ENCODE assay signal across 1 cellular context in genomic region chr19:17475541-17476115, GRCh38.
TF ChIP-seq lines count a peak whose summit lies in the region.

No MANE protein-coding gene starts in this region.

TF ChIP-seq in HepG2, 621 proteins besides CTCF, POLR2A, EP300 and RAD21 (continued from another document and continues in another):
- TF ChIP-seq, protein P1, sequence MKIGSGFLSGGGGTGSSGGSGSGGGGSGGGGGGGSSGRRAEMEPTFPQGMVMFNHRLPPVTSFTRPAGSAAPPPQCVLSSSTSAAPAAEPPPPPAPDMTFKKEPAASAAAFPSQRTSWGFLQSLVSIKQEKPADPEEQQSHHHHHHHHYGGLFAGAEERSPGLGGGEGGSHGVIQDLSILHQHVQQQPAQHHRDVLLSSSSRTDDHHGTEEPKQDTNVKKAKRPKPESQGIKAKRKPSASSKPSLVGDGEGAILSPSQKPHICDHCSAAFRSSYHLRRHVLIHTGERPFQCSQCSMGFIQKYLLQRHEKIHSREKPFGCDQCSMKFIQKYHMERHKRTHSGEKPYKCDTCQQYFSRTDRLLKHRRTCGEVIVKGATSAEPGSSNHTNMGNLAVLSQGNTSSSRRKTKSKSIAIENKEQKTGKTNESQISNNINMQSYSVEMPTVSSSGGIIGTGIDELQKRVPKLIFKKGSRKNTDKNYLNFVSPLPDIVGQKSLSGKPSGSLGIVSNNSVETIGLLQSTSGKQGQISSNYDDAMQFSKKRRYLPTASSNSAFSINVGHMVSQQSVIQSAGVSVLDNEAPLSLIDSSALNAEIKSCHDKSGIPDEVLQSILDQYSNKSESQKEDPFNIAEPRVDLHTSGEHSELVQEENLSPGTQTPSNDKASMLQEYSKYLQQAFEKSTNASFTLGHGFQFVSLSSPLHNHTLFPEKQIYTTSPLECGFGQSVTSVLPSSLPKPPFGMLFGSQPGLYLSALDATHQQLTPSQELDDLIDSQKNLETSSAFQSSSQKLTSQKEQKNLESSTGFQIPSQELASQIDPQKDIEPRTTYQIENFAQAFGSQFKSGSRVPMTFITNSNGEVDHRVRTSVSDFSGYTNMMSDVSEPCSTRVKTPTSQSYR (CRISPR knock-in tag; IDR thresholded peaks at IDR 0.05; ENCODE audit: borderline replicate concordance): peak; percentile 52; the same call in 1 of the 2 replicates
- TF ChIP-seq ZNF431 (CRISPR knock-in tag; IDR thresholded peaks at IDR 0.05; ENCODE audit: borderline replicate concordance, low read depth) (no peak), ZNF460 (CRISPR knock-in tag; IDR thresholded peaks at IDR 0.05; ENCODE audit: borderline replicate concordance) (no peak), ZNF782 (CRISPR knock-in tag; IDR thresholded peaks at IDR 0.05; ENCODE audit: borderline replicate concordance) (no peak), SMAD1 (CRISPR knock-in tag; IDR thresholded peaks at IDR 0.05; ENCODE audit: borderline replicate concordance, low read depth) (no peak), ZNF792 (CRISPR knock-in tag; IDR thresholded peaks at IDR 0.05) (peak; percentile 47; the same call in 1 of the 2 replicates), ATF5 (CRISPR knock-in tag; IDR thresholded peaks at IDR 0.05; ENCODE audit: low read depth) (no peak), ZNF30 (CRISPR knock-in tag; IDR thresholded peaks at IDR 0.05) (no peak), PHB2 (IDR thresholded peaks at IDR 0.05; ENCODE audit: partially characterized antibody) (no peak), KDM4B (CRISPR knock-in tag; IDR thresholded peaks at IDR 0.05) (0 out of 2 replicates have a peak, but pooled peaks have one; percentile 42), ZBTB37 (CRISPR knock-in tag; IDR thresholded peaks at IDR 0.05) (no peak), ZNF770 (CRISPR knock-in tag; IDR thresholded peaks at IDR 0.05) (peak; percentile 76; the same call in 1 of the 2 replicates), HNRNPUL1 (IDR thresholded peaks at IDR 0.05; ENCODE audit: low read depth, low read length) (no peak), GABPB1 (CRISPR knock-in tag; IDR thresholded peaks at IDR 0.05) (no peak), SIX4 (CRISPR knock-in tag; IDR thresholded peaks at IDR 0.05) (peak; percentile 95), REPIN1 (CRISPR knock-in tag; IDR thresholded peaks at IDR 0.05; ENCODE audit: borderline replicate concordance, low read depth) (no peak), AKAP8 (CRISPR knock-in tag; IDR thresholded peaks at IDR 0.05) (no peak), ZNF468 (CRISPR knock-in tag; IDR thresholded peaks at IDR 0.05) (no peak), ZNF577 (CRISPR knock-in tag; IDR thresholded peaks at IDR 0.05; ENCODE audit: borderline replicate concordance, low read depth) (no peak), NR2C2 (CRISPR knock-in tag; IDR thresholded peaks at IDR 0.05; ENCODE audit: borderline replicate concordance) (no peak), GPN1 (CRISPR knock-in tag; IDR thresholded peaks at IDR 0.05; ENCODE audit: borderline replicate concordance) (no peak), ZNF530 (CRISPR knock-in tag; IDR thresholded peaks at IDR 0.05; ENCODE audit: low read depth) (no peak), HDAC6 (IDR thresholded peaks at IDR 0.05; ENCODE audit: low read depth, low read length) (no peak), ZNF766 (CRISPR knock-in tag; IDR thresholded peaks at IDR 0.05; ENCODE audit: borderline replicate concordance) (no peak), ZNF383 (CRISPR knock-in tag; IDR thresholded peaks at IDR 0.05; ENCODE audit: borderline replicate concordance) (no peak), MATR3 (CRISPR knock-in tag; IDR thresholded peaks at IDR 0.05) (no peak), ZNF652 (CRISPR knock-in tag; IDR thresholded peaks at IDR 0.05; ENCODE audit: borderline replicate concordance, low read depth) (no peak), ATRX (CRISPR knock-in tag; IDR thresholded peaks at IDR 0.05; ENCODE audit: borderline replicate concordance) (no peak), ZSCAN9 (CRISPR knock-in tag; IDR thresholded peaks at IDR 0.05; ENCODE audit: borderline replicate concordance) (no peak), ZNF607 (CRISPR knock-in tag; IDR thresholded peaks at IDR 0.05; ENCODE audit: borderline replicate concordance) (no peak), HOXA5 (CRISPR knock-in tag; IDR thresholded peaks at IDR 0.05) (no peak), MEIS2 (CRISPR knock-in tag; IDR thresholded peaks at IDR 0.05) (no peak), ZNF883 (CRISPR knock-in tag; IDR thresholded peaks at IDR 0.05; ENCODE audit: not compliant biosample characterization) (no peak), HNRNPH1 (optimal IDR thresholded peaks at IDR 0.05; ENCODE audit: low read depth, low read length) (no peak), ZNF34 (CRISPR knock-in tag; IDR thresholded peaks at IDR 0.05; ENCODE audit: borderline replicate concordance) (no peak), HHEX (CRISPR knock-in tag; IDR thresholded peaks at IDR 0.05) (no peak), HES4 (CRISPR knock-in tag; IDR thresholded peaks at IDR 0.05; ENCODE audit: borderline replicate concordance) (no peak), JUN (CRISPR knock-in tag; IDR thresholded peaks at IDR 0.05) (no peak), ATF7-NPFF (CRISPR knock-in tag; IDR thresholded peaks at IDR 0.05; ENCODE audit: low read depth) (0 out of 2 replicates have a peak, but pooled peaks have one; percentile 44), ZNF350 (CRISPR knock-in tag; IDR thresholded peaks at IDR 0.05; ENCODE audit: borderline replicate concordance, low read depth) (peak; percentile 45; the same call in 1 of the 2 replicates), BRCA1 (CRISPR knock-in tag; IDR thresholded peaks at IDR 0.05) (no peak), JUND (CRISPR knock-in tag; IDR thresholded peaks at IDR 0.05) (no peak), JARID2 (CRISPR knock-in tag; IDR thresholded peaks at IDR 0.05; ENCODE audit: insufficient replicate concordance) (no peak), RNF2 (conservative IDR thresholded peaks at IDR 0.05; ENCODE audit: low read depth) (no peak), ZNF143 (CRISPR knock-in tag; IDR thresholded peaks at IDR 0.05) (no peak), SMYD3 (CRISPR knock-in tag; IDR thresholded peaks at IDR 0.05) (no peak), ATAD3A (CRISPR knock-in tag; IDR thresholded peaks at IDR 0.05) (no peak), FOXK1 (CRISPR knock-in tag; IDR thresholded peaks at IDR 0.05; ENCODE audit: borderline replicate concordance, low read depth) (no peak; the same call in 1 of the 2 replicates), SMC3 (IDR thresholded peaks at IDR 0.05; ENCODE audit: low read length) (no peak), ISX (CRISPR knock-in tag; conservative IDR thresholded peaks at IDR 0.05) (no peak), ZNF441 (CRISPR knock-in tag; IDR thresholded peaks at IDR 0.05; ENCODE audit: borderline replicate concordance) (no peak), ZNF451 (CRISPR knock-in tag; IDR thresholded peaks at IDR 0.05) (peak; percentile 21; the same call in 1 of the 2 replicates), ZNF724P (CRISPR knock-in tag; IDR thresholded peaks at IDR 0.05; ENCODE audit: borderline replicate concordance) (no peak), CEBPG (CRISPR knock-in tag; IDR thresholded peaks at IDR 0.05) (peak; percentile 42; the same call in 1 of the 2 replicates)
- TF ChIP-seq, protein P2, sequence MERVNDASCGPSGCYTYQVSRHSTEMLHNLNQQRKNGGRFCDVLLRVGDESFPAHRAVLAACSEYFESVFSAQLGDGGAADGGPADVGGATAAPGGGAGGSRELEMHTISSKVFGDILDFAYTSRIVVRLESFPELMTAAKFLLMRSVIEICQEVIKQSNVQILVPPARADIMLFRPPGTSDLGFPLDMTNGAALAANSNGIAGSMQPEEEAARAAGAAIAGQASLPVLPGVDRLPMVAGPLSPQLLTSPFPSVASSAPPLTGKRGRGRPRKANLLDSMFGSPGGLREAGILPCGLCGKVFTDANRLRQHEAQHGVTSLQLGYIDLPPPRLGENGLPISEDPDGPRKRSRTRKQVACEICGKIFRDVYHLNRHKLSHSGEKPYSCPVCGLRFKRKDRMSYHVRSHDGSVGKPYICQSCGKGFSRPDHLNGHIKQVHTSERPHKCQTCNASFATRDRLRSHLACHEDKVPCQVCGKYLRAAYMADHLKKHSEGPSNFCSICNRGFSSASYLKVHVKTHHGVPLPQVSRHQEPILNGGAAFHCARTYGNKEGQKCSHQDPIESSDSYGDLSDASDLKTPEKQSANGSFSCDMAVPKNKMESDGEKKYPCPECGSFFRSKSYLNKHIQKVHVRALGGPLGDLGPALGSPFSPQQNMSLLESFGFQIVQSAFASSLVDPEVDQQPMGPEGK (CRISPR knock-in tag; IDR thresholded peaks at IDR 0.05): peak; percentile 66
- TF ChIP-seq, protein P3, sequence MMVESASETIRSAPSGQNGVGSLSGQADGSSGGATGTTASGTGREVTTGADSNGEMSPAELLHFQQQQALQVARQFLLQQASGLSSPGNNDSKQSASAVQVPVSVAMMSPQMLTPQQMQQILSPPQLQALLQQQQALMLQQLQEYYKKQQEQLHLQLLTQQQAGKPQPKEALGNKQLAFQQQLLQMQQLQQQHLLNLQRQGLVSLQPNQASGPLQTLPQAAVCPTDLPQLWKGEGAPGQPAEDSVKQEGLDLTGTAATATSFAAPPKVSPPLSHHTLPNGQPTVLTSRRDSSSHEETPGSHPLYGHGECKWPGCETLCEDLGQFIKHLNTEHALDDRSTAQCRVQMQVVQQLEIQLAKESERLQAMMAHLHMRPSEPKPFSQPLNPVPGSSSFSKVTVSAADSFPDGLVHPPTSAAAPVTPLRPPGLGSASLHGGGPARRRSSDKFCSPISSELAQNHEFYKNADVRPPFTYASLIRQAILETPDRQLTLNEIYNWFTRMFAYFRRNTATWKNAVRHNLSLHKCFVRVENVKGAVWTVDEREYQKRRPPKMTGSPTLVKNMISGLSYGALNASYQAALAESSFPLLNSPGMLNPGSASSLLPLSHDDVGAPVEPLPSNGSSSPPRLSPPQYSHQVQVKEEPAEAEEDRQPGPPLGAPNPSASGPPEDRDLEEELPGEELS (CRISPR knock-in tag; IDR thresholded peaks at IDR 0.05): peak; percentile 52; the same call in 1 of the 2 replicates
- TF ChIP-seq, protein P4, sequence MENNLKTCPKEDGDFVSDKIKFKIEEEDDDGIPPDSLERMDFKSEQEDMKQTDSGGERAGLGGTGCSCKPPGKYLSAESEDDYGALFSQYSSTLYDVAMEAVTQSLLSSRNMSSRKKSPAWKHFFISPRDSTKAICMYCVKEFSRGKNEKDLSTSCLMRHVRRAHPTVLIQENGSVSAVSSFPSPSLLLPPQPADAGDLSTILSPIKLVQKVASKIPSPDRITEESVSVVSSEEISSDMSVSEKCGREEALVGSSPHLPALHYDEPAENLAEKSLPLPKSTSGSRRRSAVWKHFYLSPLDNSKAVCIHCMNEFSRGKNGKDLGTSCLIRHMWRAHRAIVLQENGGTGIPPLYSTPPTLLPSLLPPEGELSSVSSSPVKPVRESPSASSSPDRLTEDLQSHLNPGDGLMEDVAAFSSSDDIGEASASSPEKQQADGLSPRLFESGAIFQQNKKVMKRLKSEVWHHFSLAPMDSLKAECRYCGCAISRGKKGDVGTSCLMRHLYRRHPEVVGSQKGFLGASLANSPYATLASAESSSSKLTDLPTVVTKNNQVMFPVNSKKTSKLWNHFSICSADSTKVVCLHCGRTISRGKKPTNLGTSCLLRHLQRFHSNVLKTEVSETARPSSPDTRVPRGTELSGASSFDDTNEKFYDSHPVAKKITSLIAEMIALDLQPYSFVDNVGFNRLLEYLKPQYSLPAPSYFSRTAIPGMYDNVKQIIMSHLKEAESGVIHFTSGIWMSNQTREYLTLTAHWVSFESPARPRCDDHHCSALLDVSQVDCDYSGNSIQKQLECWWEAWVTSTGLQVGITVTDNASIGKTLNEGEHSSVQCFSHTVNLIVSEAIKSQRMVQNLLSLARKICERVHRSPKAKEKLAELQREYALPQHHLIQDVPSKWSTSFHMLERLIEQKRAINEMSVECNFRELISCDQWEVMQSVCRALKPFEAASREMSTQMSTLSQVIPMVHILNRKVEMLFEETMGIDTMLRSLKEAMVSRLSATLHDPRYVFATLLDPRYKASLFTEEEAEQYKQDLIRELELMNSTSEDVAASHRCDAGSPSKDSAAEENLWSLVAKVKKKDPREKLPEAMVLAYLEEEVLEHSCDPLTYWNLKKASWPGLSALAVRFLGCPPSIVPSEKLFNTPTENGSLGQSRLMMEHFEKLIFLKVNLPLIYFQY (CRISPR knock-in tag; IDR thresholded peaks at IDR 0.05; ENCODE audit: borderline replicate concordance): no peak
- TF ChIP-seq, protein P5, sequence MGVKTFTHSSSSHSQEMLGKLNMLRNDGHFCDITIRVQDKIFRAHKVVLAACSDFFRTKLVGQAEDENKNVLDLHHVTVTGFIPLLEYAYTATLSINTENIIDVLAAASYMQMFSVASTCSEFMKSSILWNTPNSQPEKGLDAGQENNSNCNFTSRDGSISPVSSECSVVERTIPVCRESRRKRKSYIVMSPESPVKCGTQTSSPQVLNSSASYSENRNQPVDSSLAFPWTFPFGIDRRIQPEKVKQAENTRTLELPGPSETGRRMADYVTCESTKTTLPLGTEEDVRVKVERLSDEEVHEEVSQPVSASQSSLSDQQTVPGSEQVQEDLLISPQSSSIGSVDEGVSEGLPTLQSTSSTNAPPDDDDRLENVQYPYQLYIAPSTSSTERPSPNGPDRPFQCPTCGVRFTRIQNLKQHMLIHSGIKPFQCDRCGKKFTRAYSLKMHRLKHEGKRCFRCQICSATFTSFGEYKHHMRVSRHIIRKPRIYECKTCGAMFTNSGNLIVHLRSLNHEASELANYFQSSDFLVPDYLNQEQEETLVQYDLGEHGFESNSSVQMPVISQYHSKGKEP (CRISPR knock-in tag; IDR thresholded peaks at IDR 0.05): no peak
